Comparison of ENCODE assay signal across 1 cellular context in the genomic region with DNA sequence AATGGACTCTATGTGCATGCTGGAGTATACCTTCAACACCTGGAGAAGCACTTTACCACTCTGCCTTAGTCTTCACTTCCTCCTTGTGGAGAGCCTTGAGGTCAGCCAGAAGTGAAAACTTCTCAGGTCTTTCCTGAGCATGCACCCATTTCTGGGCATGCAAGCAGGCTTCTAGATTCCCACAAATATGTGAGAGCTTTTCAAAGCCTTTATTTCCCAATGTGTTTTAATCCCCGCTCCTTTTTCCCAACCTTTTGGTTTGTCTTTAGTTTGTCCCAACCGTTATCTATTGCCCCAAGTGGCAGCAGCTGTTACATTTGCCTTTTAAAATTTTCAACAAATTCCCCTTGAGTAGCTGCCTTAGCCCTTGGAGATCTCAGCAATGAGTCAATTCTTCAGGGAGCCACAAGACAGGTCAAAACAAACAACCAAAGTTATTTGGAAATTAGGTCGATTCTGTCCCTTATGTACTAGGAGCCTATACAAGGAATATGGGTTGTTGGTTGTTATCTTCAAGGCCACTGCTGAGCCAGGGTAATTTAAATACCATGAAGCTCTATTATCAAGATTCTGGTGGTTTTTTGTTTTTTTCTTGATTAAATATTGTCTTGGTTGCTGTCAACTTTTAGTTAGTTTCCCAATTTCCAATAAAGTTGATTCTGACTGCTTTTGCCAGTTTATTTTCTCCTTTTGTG.
TF ChIP-seq lines count a peak whose summit lies in the region.

No MANE protein-coding gene starts in this region.

TF ChIP-seq in K562, 482 proteins besides CTCF, POLR2A, EP300 and RAD21 (continued from another document and continues in another):
- TF ChIP-seq, protein P1, sequence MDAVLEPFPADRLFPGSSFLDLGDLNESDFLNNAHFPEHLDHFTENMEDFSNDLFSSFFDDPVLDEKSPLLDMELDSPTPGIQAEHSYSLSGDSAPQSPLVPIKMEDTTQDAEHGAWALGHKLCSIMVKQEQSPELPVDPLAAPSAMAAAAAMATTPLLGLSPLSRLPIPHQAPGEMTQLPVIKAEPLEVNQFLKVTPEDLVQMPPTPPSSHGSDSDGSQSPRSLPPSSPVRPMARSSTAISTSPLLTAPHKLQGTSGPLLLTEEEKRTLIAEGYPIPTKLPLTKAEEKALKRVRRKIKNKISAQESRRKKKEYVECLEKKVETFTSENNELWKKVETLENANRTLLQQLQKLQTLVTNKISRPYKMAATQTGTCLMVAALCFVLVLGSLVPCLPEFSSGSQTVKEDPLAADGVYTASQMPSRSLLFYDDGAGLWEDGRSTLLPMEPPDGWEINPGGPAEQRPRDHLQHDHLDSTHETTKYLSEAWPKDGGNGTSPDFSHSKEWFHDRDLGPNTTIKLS (IDR thresholded peaks at IDR 0.05; ENCODE audit: borderline replicate concordance, low read depth), result no peak
- TF ChIP-seq, protein P2, sequence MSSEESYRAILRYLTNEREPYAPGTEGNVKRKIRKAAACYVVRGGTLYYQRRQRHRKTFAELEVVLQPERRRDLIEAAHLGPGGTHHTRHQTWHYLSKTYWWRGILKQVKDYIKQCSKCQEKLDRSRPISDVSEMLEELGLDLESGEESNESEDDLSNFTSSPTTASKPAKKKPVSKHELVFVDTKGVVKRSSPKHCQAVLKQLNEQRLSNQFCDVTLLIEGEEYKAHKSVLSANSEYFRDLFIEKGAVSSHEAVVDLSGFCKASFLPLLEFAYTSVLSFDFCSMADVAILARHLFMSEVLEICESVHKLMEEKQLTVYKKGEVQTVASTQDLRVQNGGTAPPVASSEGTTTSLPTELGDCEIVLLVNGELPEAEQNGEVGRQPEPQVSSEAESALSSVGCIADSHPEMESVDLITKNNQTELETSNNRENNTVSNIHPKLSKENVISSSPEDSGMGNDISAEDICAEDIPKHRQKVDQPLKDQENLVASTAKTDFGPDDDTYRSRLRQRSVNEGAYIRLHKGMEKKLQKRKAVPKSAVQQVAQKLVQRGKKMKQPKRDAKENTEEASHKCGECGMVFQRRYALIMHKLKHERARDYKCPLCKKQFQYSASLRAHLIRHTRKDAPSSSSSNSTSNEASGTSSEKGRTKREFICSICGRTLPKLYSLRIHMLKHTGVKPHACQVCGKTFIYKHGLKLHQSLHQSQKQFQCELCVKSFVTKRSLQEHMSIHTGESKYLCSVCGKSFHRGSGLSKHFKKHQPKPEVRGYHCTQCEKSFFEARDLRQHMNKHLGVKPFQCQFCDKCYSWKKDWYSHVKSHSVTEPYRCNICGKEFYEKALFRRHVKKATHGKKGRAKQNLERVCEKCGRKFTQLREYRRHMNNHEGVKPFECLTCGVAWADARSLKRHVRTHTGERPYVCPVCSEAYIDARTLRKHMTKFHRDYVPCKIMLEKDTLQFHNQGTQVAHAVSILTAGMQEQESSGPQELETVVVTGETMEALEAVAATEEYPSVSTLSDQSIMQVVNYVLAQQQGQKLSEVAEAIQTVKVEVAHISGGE (CRISPR knock-in tag; IDR thresholded peaks at IDR 0.05), result no peak
- TF ChIP-seq MECOM (CRISPR knock-in tag; IDR thresholded peaks at IDR 0.05), result no peak
- TF ChIP-seq WHSC1 (IDR thresholded peaks at IDR 0.05; ENCODE audit: low read length), result no peak
- TF ChIP-seq SRSF9 (IDR thresholded peaks at IDR 0.05; ENCODE audit: borderline replicate concordance, low read depth, low read length), result no peak
- TF ChIP-seq NCOA4 (IDR thresholded peaks at IDR 0.05; ENCODE audit: partially characterized antibody), result no peak
- TF ChIP-seq, protein P3, sequence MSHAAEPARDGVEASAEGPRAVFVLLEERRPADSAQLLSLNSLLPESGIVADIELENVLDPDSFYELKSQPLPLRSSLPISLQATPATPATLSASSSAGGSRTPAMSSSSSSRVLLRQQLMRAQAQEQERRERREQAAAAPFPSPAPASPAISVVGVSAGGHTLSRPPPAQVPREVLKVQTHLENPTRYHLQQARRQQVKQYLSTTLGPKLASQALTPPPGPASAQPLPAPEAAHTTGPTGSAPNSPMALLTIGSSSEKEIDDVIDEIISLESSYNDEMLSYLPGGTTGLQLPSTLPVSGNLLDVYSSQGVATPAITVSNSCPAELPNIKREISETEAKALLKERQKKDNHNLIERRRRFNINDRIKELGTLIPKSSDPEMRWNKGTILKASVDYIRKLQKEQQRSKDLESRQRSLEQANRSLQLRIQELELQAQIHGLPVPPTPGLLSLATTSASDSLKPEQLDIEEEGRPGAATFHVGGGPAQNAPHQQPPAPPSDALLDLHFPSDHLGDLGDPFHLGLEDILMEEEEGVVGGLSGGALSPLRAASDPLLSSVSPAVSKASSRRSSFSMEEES (CRISPR knock-in tag; IDR thresholded peaks at IDR 0.05), result no peak
- TF ChIP-seq ZBTB1 (CRISPR knock-in tag; IDR thresholded peaks at IDR 0.05; ENCODE audit: borderline replicate concordance, low read depth), result no peak
- TF ChIP-seq, protein P4, sequence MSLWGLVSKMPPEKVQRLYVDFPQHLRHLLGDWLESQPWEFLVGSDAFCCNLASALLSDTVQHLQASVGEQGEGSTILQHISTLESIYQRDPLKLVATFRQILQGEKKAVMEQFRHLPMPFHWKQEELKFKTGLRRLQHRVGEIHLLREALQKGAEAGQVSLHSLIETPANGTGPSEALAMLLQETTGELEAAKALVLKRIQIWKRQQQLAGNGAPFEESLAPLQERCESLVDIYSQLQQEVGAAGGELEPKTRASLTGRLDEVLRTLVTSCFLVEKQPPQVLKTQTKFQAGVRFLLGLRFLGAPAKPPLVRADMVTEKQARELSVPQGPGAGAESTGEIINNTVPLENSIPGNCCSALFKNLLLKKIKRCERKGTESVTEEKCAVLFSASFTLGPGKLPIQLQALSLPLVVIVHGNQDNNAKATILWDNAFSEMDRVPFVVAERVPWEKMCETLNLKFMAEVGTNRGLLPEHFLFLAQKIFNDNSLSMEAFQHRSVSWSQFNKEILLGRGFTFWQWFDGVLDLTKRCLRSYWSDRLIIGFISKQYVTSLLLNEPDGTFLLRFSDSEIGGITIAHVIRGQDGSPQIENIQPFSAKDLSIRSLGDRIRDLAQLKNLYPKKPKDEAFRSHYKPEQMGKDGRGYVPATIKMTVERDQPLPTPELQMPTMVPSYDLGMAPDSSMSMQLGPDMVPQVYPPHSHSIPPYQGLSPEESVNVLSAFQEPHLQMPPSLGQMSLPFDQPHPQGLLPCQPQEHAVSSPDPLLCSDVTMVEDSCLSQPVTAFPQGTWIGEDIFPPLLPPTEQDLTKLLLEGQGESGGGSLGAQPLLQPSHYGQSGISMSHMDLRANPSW (CRISPR knock-in tag; IDR thresholded peaks at IDR 0.05), result no peak
- TF ChIP-seq ZFPM2 (CRISPR knock-in tag; IDR thresholded peaks at IDR 0.05), result no peak
- TF ChIP-seq NFIX (CRISPR knock-in tag; IDR thresholded peaks at IDR 0.05; ENCODE audit: low read depth), result no peak
- no peak for TF ChIP-seq U2AF2 (optimal IDR thresholded peaks at IDR 0.05; ENCODE audit: low read depth, low read length)
- TF ChIP-seq CBX1 (IDR thresholded peaks at IDR 0.05; ENCODE audit: low read depth), result 0 out of 2 replicates have a peak, but pooled peaks have one; percentile 36
- no peak for TF ChIP-seq SIRT6 (IDR thresholded peaks at IDR 0.05; ENCODE audit: low read depth, low read length)
- no peak for TF ChIP-seq TBL1XR1 (IDR thresholded peaks at IDR 0.05; ENCODE audit: low read length in 2 of 2)
- no peak for TF ChIP-seq ILK (tag; IDR thresholded peaks at IDR 0.05; ENCODE audit: borderline replicate concordance, low read depth)
- TF ChIP-seq EP400 (IDR thresholded peaks at IDR 0.05), result no peak
- TF ChIP-seq SP1 (CRISPR knock-in tag; IDR thresholded peaks at IDR 0.05), result no peak
- TF ChIP-seq, protein P5, sequence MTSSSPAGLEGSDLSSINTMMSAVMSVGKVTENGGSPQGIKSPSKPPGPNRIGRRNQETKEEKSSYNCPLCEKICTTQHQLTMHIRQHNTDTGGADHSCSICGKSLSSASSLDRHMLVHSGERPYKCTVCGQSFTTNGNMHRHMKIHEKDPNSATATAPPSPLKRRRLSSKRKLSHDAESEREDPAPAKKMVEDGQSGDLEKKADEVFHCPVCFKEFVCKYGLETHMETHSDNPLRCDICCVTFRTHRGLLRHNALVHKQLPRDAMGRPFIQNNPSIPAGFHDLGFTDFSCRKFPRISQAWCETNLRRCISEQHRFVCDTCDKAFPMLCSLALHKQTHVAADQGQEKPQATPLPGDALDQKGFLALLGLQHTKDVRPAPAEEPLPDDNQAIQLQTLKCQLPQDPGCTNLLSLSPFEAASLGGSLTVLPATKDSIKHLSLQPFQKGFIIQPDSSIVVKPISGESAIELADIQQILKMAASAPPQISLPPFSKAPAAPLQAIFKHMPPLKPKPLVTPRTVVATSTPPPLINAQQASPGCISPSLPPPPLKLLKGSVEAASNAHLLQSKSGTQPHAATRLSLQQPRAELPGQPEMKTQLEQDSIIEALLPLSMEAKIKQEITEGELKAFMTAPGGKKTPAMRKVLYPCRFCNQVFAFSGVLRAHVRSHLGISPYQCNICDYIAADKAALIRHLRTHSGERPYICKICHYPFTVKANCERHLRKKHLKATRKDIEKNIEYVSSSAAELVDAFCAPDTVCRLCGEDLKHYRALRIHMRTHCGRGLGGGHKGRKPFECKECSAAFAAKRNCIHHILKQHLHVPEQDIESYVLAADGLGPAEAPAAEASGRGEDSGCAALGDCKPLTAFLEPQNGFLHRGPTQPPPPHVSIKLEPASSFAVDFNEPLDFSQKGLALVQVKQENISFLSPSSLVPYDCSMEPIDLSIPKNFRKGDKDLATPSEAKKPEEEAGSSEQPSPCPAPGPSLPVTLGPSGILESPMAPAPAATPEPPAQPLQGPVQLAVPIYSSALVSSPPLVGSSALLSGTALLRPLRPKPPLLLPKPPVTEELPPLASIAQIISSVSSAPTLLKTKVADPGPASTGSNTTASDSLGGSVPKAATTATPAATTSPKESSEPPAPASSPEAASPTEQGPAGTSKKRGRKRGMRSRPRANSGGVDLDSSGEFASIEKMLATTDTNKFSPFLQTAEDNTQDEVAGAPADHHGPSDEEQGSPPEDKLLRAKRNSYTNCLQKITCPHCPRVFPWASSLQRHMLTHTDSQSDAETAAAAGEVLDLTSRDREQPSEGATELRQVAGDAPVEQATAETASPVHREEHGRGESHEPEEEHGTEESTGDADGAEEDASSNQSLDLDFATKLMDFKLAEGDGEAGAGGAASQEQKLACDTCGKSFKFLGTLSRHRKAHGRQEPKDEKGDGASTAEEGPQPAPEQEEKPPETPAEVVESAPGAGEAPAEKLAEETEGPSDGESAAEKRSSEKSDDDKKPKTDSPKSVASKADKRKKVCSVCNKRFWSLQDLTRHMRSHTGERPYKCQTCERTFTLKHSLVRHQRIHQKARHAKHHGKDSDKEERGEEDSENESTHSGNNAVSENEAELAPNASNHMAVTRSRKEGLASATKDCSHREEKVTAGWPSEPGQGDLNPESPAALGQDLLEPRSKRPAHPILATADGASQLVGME (CRISPR knock-in tag; IDR thresholded peaks at IDR 0.05), result no peak
- TF ChIP-seq, protein P6, sequence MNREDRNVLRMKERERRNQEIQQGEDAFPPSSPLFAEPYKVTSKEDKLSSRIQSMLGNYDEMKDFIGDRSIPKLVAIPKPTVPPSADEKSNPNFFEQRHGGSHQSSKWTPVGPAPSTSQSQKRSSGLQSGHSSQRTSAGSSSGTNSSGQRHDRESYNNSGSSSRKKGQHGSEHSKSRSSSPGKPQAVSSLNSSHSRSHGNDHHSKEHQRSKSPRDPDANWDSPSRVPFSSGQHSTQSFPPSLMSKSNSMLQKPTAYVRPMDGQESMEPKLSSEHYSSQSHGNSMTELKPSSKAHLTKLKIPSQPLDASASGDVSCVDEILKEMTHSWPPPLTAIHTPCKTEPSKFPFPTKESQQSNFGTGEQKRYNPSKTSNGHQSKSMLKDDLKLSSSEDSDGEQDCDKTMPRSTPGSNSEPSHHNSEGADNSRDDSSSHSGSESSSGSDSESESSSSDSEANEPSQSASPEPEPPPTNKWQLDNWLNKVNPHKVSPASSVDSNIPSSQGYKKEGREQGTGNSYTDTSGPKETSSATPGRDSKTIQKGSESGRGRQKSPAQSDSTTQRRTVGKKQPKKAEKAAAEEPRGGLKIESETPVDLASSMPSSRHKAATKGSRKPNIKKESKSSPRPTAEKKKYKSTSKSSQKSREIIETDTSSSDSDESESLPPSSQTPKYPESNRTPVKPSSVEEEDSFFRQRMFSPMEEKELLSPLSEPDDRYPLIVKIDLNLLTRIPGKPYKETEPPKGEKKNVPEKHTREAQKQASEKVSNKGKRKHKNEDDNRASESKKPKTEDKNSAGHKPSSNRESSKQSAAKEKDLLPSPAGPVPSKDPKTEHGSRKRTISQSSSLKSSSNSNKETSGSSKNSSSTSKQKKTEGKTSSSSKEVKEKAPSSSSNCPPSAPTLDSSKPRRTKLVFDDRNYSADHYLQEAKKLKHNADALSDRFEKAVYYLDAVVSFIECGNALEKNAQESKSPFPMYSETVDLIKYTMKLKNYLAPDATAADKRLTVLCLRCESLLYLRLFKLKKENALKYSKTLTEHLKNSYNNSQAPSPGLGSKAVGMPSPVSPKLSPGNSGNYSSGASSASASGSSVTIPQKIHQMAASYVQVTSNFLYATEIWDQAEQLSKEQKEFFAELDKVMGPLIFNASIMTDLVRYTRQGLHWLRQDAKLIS (CRISPR knock-in tag; IDR thresholded peaks at IDR 0.05), result no peak
- no peak for TF ChIP-seq DDX20 (tag; IDR thresholded peaks at IDR 0.05; ENCODE audit: low read depth)
- TF ChIP-seq, protein P7, sequence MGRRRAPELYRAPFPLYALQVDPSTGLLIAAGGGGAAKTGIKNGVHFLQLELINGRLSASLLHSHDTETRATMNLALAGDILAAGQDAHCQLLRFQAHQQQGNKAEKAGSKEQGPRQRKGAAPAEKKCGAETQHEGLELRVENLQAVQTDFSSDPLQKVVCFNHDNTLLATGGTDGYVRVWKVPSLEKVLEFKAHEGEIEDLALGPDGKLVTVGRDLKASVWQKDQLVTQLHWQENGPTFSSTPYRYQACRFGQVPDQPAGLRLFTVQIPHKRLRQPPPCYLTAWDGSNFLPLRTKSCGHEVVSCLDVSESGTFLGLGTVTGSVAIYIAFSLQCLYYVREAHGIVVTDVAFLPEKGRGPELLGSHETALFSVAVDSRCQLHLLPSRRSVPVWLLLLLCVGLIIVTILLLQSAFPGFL (CRISPR knock-in tag; IDR thresholded peaks at IDR 0.05), result no peak
- TF ChIP-seq ZKSCAN8 (CRISPR knock-in tag; IDR thresholded peaks at IDR 0.05), result peak; percentile 35; the same call in 1 of the 2 replicates
- no peak for TF ChIP-seq ATF1 (CRISPR knock-in tag; IDR thresholded peaks at IDR 0.05)
- no peak for TF ChIP-seq ATF1 (tag; IDR thresholded peaks at IDR 0.05)
- TF ChIP-seq, protein P8, sequence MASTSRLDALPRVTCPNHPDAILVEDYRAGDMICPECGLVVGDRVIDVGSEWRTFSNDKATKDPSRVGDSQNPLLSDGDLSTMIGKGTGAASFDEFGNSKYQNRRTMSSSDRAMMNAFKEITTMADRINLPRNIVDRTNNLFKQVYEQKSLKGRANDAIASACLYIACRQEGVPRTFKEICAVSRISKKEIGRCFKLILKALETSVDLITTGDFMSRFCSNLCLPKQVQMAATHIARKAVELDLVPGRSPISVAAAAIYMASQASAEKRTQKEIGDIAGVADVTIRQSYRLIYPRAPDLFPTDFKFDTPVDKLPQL (IDR thresholded peaks at IDR 0.05; ENCODE audit: extremely low read depth, insufficient read length), result no peak
- TF ChIP-seq, protein P9, sequence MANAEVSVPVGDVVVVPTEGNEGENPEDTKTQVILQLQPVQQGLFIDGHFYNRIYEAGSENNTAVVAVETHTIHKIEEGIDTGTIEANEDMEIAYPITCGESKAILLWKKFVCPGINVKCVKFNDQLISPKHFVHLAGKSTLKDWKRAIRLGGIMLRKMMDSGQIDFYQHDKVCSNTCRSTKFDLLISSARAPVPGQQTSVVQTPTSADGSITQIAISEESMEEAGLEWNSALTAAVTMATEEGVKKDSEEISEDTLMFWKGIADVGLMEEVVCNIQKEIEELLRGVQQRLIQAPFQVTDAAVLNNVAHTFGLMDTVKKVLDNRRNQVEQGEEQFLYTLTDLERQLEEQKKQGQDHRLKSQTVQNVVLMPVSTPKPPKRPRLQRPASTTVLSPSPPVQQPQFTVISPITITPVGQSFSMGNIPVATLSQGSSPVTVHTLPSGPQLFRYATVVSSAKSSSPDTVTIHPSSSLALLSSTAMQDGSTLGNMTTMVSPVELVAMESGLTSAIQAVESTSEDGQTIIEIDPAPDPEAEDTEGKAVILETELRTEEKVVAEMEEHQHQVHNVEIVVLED (CRISPR knock-in tag; IDR thresholded peaks at IDR 0.05), result no peak
- no peak for TF ChIP-seq ZNF696 (CRISPR knock-in tag; conservative IDR thresholded peaks at IDR 0.05)
- no peak for TF ChIP-seq ZNF408 (CRISPR knock-in tag; IDR thresholded peaks at IDR 0.05; ENCODE audit: low read depth)
